In genomic region chr15:40291088-40291574, GRCh38 we compare ENCODE assay signal across 8 cellular contexts. TPM values are rescaled to one million over a fixed set of nuclear protein-coding genes. Genes with fewer than 3 reads are reported as not detected.
DNase-seq lines count a peak whose midpoint lies in the region; ATAC-seq, FAIRE-seq and TF ChIP-seq lines count a peak whose summit lies in the region.

No MANE protein-coding gene starts in this region.

- TF ChIP-seq POLR2A in GM12891 (IDR thresholded peaks at IDR 0.05; ENCODE audit: low read depth, low read length): no peak

- H3K9me3 ChIP-seq in HUES6 (ENCODE audit: control insufficient read depth, insufficient read depth, low read depth, low read length): no peaks in the 10 kb centered on the region

- DNase-seq in left ventricle myocardium superior (peak; percentile 68), GM12891 (ENCODE audit: insufficient read length, low spot score) (no peak), G401 (ENCODE audit: low spot score) (no peak)

- peaks cover 79% of the 10 kb centered on the region for H3K27me3 ChIP-seq in HUES6 (ENCODE audit: control insufficient read depth, insufficient read depth, low read length)

- H3K27ac ChIP-seq in HUES6 (ENCODE audit: low read depth, low read length): no peak overlapping the region
- H3K27ac ChIP-seq in VCaP: peak overlapping the region; percentile 99
- H3K27ac ChIP-seq in skin epidermis: no peak overlapping the region

- TF ChIP-seq CTCF in VCaP (conservative IDR thresholded peaks at IDR 0.05): no peak

- no peak for FAIRE-seq in GM12891 (lab: Jason Lieb, UNC)

- in situ Hi-C loops in G401 (cut with HindIII; ENCODE audit: low sequenced_read_pairs): no loop called here

- peaks cover 22% of the 10 kb centered on the region for H3K4me1 ChIP-seq in HUES6 (ENCODE audit: control insufficient read depth, insufficient read depth, low read length)

- ATAC-seq in left ventricle myocardium superior (peak; percentile 43), GM21526 (IDR thresholded peaks at IDR 0.05; ENCODE audit: low FRiP score, unreplicated experiment) (no peak), HG02678 (IDR thresholded peaks at IDR 0.05; ENCODE audit: unreplicated experiment) (no peak)

- H3K9ac ChIP-seq in HUES6 (ENCODE audit: low read length): peak overlapping the region; percentile 57

- H3K4me3 ChIP-seq in HUES6 (ENCODE audit: low read depth, low read length): peak overlapping the region; percentile 57
- H3K4me3 ChIP-seq in skin epidermis: peak overlapping the region; percentile 10 to 34 (median 23)

- no peaks in the 10 kb centered on the region for H3K36me3 ChIP-seq in HUES6 (ENCODE audit: control insufficient read depth, insufficient read depth, low read length)

- intact Hi-C loops in left ventricle myocardium superior (cut with micrococcal nuclease): no loop called here

TF ChIP-seq in GM12891, 5 proteins besides CTCF, POLR2A, EP300 and RAD21:
- TF ChIP-seq TAF1 (IDR thresholded peaks at IDR 0.05; ENCODE audit: low read depth, low read length): no peak
- no peak for TF ChIP-seq SPI1 (IDR thresholded peaks at IDR 0.05; ENCODE audit: low read depth, low read length)
- no peak for TF ChIP-seq POU2F2 (IDR thresholded peaks at IDR 0.05; ENCODE audit: low read depth, low read length)
- no peak for TF ChIP-seq PAX5 (IDR thresholded peaks at IDR 0.05; ENCODE audit: insufficient read depth, low read length, severe bottlenecking)
- no peak for TF ChIP-seq POLR2AphosphoS5 (IDR thresholded peaks at IDR 0.05; ENCODE audit: low read depth, low read length)
TF ChIP-seq in GM12891: peak in this region for 0.

RNA-seq across cellular contexts. Expression of gene ANKRD63, which starts 8.3 kb away (rescaled TPM):
- total RNA-seq in left ventricle myocardium superior: 1.0 TPM
- polyA plus RNA-seq in GM12891 (2012; ENCODE audit: low read depth, missing spikeins): not detected
- total RNA-seq in G401 (2014; rRNA removed; shearing (Covaris generic)): 8.4 and 14.9 TPM in 2 replicates

RNA-seq across cellular contexts. Expression of gene PLCB2, which starts 16.6 kb away (rescaled TPM):
- total RNA-seq in left ventricle myocardium superior: 7.5 TPM
- 22.2 TPM for polyA plus RNA-seq in GM12891 (2012; ENCODE audit: low read depth, missing spikeins)
- 99.6 and 145 TPM in 2 replicates for total RNA-seq in G401 (2014; rRNA removed; shearing (Covaris generic))

RNA-seq across cellular contexts. Expression of gene INAFM2, which starts 32.4 kb away (rescaled TPM):
- 55.8 TPM for total RNA-seq in left ventricle myocardium superior
- 3.0 TPM for polyA plus RNA-seq in GM12891 (2012; ENCODE audit: low read depth, missing spikeins)
- total RNA-seq in G401 (2014; rRNA removed; shearing (Covaris generic)): 203 TPM in 2 replicates

RNA-seq across cellular contexts. Expression of gene CCDC9B, which starts 49.6 kb away (rescaled TPM):
- total RNA-seq in left ventricle myocardium superior: 169 TPM
- 0.06 TPM for polyA plus RNA-seq in GM12891 (2012; ENCODE audit: low read depth, missing spikeins)
- 4.7 and 5.9 TPM in 2 replicates for total RNA-seq in G401 (2014; rRNA removed; shearing (Covaris generic))

RNA-seq across cellular contexts. Expression of gene PAK6, which starts 52.3 kb away (rescaled TPM):
- 11.1 TPM for total RNA-seq in left ventricle myocardium superior
- polyA plus RNA-seq in GM12891 (2012; ENCODE audit: low read depth, missing spikeins): 1.3 TPM
- total RNA-seq in G401 (2014; rRNA removed; shearing (Covaris generic)): 1.8 TPM in 1 of 2 replicates, not detected in the other

Comparison
In these comparisons a context has a peak if more than half of its experiments do, and no peak if none do; other contexts are left out.
1. RNA of gene PLCB2, which starts 16.6 kb away (total RNA-seq): 99.6 to 145 TPM in G401; 7.5 TPM in left ventricle myocardium superior (single experiment); every median in the first group is over 10 times any median in the second.